In the genomic region with DNA sequence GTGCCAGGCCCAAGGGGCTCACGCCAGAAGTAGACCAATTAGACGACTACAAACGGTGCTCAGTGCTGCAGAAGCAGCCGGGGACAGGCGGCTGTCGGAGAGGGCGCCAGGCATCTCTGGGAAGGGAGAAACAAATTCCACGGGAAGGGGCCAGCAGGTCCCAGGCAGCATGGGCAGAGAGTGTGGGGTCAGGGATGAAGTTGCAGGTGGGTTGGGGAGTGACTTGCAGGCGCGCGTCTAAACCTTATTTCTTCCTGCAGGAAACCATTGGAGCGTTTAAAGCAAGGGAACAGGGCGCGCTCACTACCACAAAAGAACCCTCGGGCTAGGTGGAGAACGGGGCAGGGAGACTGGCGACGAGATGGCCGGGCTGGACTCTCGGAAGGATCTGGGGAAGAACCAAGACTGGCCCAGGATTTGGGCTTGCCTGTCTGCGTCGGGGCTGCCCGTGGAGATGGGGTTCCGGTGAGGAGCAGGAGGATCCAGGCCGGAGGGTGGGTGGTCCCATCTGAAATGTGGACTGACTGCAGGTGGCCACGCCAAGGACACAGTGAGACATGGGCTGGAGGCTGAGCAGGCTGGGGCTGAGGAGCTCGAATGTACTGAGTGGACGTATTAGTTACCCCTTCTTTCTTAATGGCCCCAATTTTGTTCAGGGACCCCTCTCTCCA, we compare ENCODE assay signal across 25 cellular contexts.
DNase-seq lines count a peak whose midpoint lies in the region; TF ChIP-seq lines count a peak whose summit lies in the region.
"Had no signal": no experiment of that assay in that cellular context is flagged by ENCODE, and none has a peak within 500 bp of the region (broad histone marks: within the 10 kb centered on the region; RNA-seq: fewer than 3 reads in every experiment).

No MANE protein-coding gene starts in this region.

- no peak for DNase-seq in Caco-2
- DNase-seq in coronary artery (ENCODE audit: low spot score): peak; percentile 69
- peak; percentile 42 for DNase-seq in osteoblast (ENCODE audit: insufficient read length, low spot score, missing footprints)
- no peak for DNase-seq in NCI-H146 (lab: John Stamatoyannopoulos, UW)
- DNase-seq in H4 (ENCODE audit: low spot score): no peak
- no peak for DNase-seq in NCI-H1436 treated with DMSO at 0.1 percent for 48 hours (lab: John Stamatoyannopoulos, UW)
- DNase-seq: activated B cell treated with CpG ODN at 0.5 μM for 24 hours; activated CD4-positive, alpha-beta T cell treated with anti-CD3 and anti-CD28 coated beads, Interleukin-2, amount 50 U/mL, for 4 hours; activated naive CD8-positive, alpha-beta T cell treated with anti-CD3 and anti-CD28 coated beads for 36 hours; colonic mucosa; DMS79; effector memory CD4-positive, alpha-beta T cell; erythroblast; KBM-7; NCI-H1092 treated with DMSO at 0.1 percent for 48 hours; NCI-H187 treated with DMSO at 0.1 percent for 48 hours; NCI-H510A treated with DMSO at 0.1 percent for 48 hours; sigmoid colon; stimulated activated CD4-positive, alpha-beta T cell treated with anti-CD3 and anti-CD28 coated beads, Interleukin-4, amount 100 ng/mL, for 1 hour; T-helper 1 cell had no signal

- no peak overlapping the region for H2AFZ ChIP-seq in osteoblast (ENCODE audit: low read length)

- H4K20me1 ChIP-seq in BLaER1 (peaks cover 88% of the 10 kb centered on the region), osteoblast (ENCODE audit: insufficient read depth, low read length) (peaks cover 14% of the 10 kb centered on the region)

- H3K27me3 ChIP-seq in BLaER1: no peaks in the 10 kb centered on the region
- H3K27me3 ChIP-seq in Caco-2 (replicated peaks; ENCODE audit: control insufficient read depth, insufficient read depth, low read length): no peaks in the 10 kb centered on the region
- H3K27me3 ChIP-seq in osteoblast (ENCODE audit: insufficient read depth, low read length): no peaks in the 10 kb centered on the region
- H3K27me3 ChIP-seq: ascending aorta, colonic mucosa, sigmoid colon had no signal

- no peak overlapping the region for H3K27ac ChIP-seq in BLaER1
- no peak overlapping the region for H3K27ac ChIP-seq in coronary artery
- no peak overlapping the region for H3K27ac ChIP-seq in osteoblast (ENCODE audit: low read depth, low read length)
- H3K27ac ChIP-seq: ascending aorta, colonic mucosa, sigmoid colon had no signal

- POLR2A ChIA-PET in Caco-2 (lab: Charles Lee): no interaction called here

- H3K27ac Mint-ChIP-seq in Caco-2 (ENCODE audit: unreplicated experiment): peak overlapping the region; percentile 39
- H3K27ac Mint-ChIP-seq: activated B cell treated with CpG ODN at 0.5 μM for 24 hours; activated naive CD8-positive, alpha-beta T cell treated with anti-CD3 and anti-CD28 coated beads for 36 hours; activated T-helper 2 cell treated with anti-CD3 and anti-CD28 coated beads, Interferon-gamma antibody, Interleukin-2, Interleukin-4, amounts not matched to agents 10 μg/mL and 5 μg/mL and 100 μg/mL, durations not matched to agents 14 hours and 24 hours and 36 hours had no signal

- H3K36me3 Mint-ChIP-seq in Caco-2 (ENCODE audit: insufficient read depth, unreplicated experiment): peaks cover 100% of the 10 kb centered on the region

- CTCF ChIA-PET in Caco-2 (lab: Charles Lee): no interaction called here

- peaks cover 48% of the 10 kb centered on the region for H3K36me3 ChIP-seq in BLaER1
- H3K36me3 ChIP-seq in Caco-2 (ENCODE audit: control insufficient read depth, insufficient read depth, low read length): peaks cover 8% of the 10 kb centered on the region
- peaks cover 31% of the 10 kb centered on the region for H3K36me3 ChIP-seq in osteoblast (ENCODE audit: insufficient read depth, low read length)

- H3K4me3 ChIP-seq in BLaER1 (no peak overlapping the region; the same call in 1 of the 2 replicates), Caco-2 (ENCODE audit: low read depth, low read length) (no peak overlapping the region), coronary artery (no peak overlapping the region), osteoblast (ENCODE audit: insufficient read depth, low read length) (no peak overlapping the region)
- H3K4me3 ChIP-seq: ascending aorta, colonic mucosa, sigmoid colon had no signal

- no peaks in the 10 kb centered on the region for H3K79me2 ChIP-seq in osteoblast (ENCODE audit: insufficient read depth, low read length)

- intact Hi-C loops in Caco-2 (cut with micrococcal nuclease; ENCODE audit: unreplicated experiment): no loop called here

- H3K9ac ChIP-seq in BLaER1: no peak overlapping the region

- peak overlapping the region; percentile 89 for H3K4me2 ChIP-seq in BLaER1
- no peak overlapping the region for H3K4me2 ChIP-seq in osteoblast (ENCODE audit: insufficient read depth, low read length)

- H3K27me3 Mint-ChIP-seq in Caco-2 (ENCODE audit: insufficient read depth, unreplicated experiment): no peaks in the 10 kb centered on the region
- H3K27me3 Mint-ChIP-seq: activated B cell treated with CpG ODN at 0.5 μM for 24 hours; activated naive CD8-positive, alpha-beta T cell treated with anti-CD3 and anti-CD28 coated beads for 36 hours; type B pancreatic cell had no signal

- no peaks in the 10 kb centered on the region for H3K4me1 Mint-ChIP-seq in Caco-2 (ENCODE audit: low read depth, unreplicated experiment)
- H3K4me1 Mint-ChIP-seq: activated naive CD8-positive, alpha-beta T cell treated with anti-CD3 and anti-CD28 coated beads for 36 hours had no signal

- TF ChIP-seq CTCF in Caco-2 (IDR thresholded peaks at IDR 0.05; ENCODE audit: insufficient read depth in 1 of 2, low read depth in 1 of 2, low read length in 1 of 2, severe bottlenecking in 1 of 2, unreplicated experiment in 1 of 2): no peak
- TF ChIP-seq CTCF in coronary artery (IDR thresholded peaks at IDR 0.05): no peak
- no peak for TF ChIP-seq CTCF in osteoblast (IDR thresholded peaks at IDR 0.05; ENCODE audit: extremely low read depth, low read depth, low read length)

- BruUV-seq in Caco-2 (replicated peaks; lab: Mats Ljungman, UMichigan): no TSS peak

- peak overlapping the region; percentile 35 for H3K4me3 Mint-ChIP-seq in Caco-2 (ENCODE audit: unreplicated experiment)
- H3K4me3 Mint-ChIP-seq: activated B cell treated with CpG ODN at 0.5 μM for 24 hours; activated naive CD8-positive, alpha-beta T cell treated with anti-CD3 and anti-CD28 coated beads for 36 hours; nephron; type B pancreatic cell had no signal

- H3K9me3 ChIP-seq in BLaER1 (peaks cover 7% of the 10 kb centered on the region), Caco-2 (no peaks in the 10 kb centered on the region), osteoblast (ENCODE audit: low read depth, low read length) (no peaks in the 10 kb centered on the region)
- H3K9me3 ChIP-seq: ascending aorta, colonic mucosa, sigmoid colon had no signal

- H3K9me3 Mint-ChIP-seq in Caco-2 (ENCODE audit: unreplicated experiment): peaks cover under 1% of the 10 kb centered on the region
- H3K9me3 Mint-ChIP-seq: activated B cell treated with CpG ODN at 0.5 μM for 24 hours; activated naive CD8-positive, alpha-beta T cell treated with anti-CD3 and anti-CD28 coated beads for 36 hours; activated T-helper 2 cell treated with anti-CD3 and anti-CD28 coated beads, Interferon-gamma antibody, Interleukin-2, Interleukin-4, amounts not matched to agents 10 μg/mL and 5 μg/mL and 100 μg/mL, durations not matched to agents 14 hours and 24 hours and 36 hours; type B pancreatic cell had no signal

- H3K4me1 ChIP-seq in BLaER1: peaks cover 56% of the 10 kb centered on the region
- H3K4me1 ChIP-seq in Caco-2: no peaks in the 10 kb centered on the region
- H3K4me1 ChIP-seq in osteoblast (ENCODE audit: insufficient read depth, low read length): no peaks in the 10 kb centered on the region
- H3K4me1 ChIP-seq: ascending aorta, colonic mucosa had no signal

Comparison
In these comparisons a context has a peak if more than half of its experiments do, and no peak if none do; other contexts are left out.
1. DNase-seq: peak in coronary artery (single experiment) and osteoblast (single experiment); none in Caco-2 (0 of 2), NCI-H146 (single experiment), H4 (single experiment) and NCI-H1436 treated with DMSO at 0.1 percent for 48 hours (single experiment).